ENCODE assay signal across 22 cellular contexts in genomic region chr2:71669628-71670429, GRCh38.
A peak's percentile ranks its signal among the peaks of the same experiment; 100 is the strongest.
DNase-seq lines count a peak whose midpoint lies in the region; ATAC-seq and TF ChIP-seq lines count a peak whose summit lies in the region.
"Had no signal": no experiment of that assay in that cellular context is flagged by ENCODE, and none has a peak within 500 bp of the region (broad histone marks: within the 10 kb centered on the region; RNA-seq: fewer than 3 reads in every experiment).

No MANE protein-coding gene starts in this region.

- intact Hi-C loops in IMR-90 (cut with micrococcal nuclease), result no loop called here
- intact Hi-C loops in sigmoid colon (cut with DNase I), result loop anchor here (5.0 to 10.0 kb wide), 2 partner anchors 53 to 75 kb away; no protein-coding TSS in a partner anchor

- H2AK5ac ChIP-seq in IMR-90 (ENCODE audit: low read depth, low read length), result no peak overlapping the region

- peak overlapping the region; percentile 32 for H2AFZ ChIP-seq in IMR-90 (replicated peaks; ENCODE audit: low read length, poor library complexity)

- TF ChIP-seq RAD21 in IMR-90 (IDR thresholded peaks at IDR 0.05; ENCODE audit: low read length), result no peak

- H3K18ac ChIP-seq in IMR-90 (ENCODE audit: low read depth, low read length), result no peak overlapping the region

- H2AK9ac ChIP-seq in IMR-90 (replicated peaks; ENCODE audit: low read depth, low read length, poor library complexity), result no peak overlapping the region

- in situ Hi-C loops in IMR-90 (cut with MboI; ENCODE audit: low sequenced_read_pairs), result no loop called here

- H3K9me3 ChIP-seq in IMR-90 (ENCODE audit: control insufficient read depth, insufficient read depth, low read length) (no peaks in the 10 kb centered on the region), sigmoid colon (no peaks in the 10 kb centered on the region)
- H3K9me3 ChIP-seq: BLaER1 treated with 17β-estradiol and CSF1 and Interleukin-3, amounts not matched to agents 10 nM and 100 nM had no signal

- CTCF ChIA-PET in IMR-90 (lab: Yijun Ruan, JAX), result no interaction called here

- no peaks in the 10 kb centered on the region for H3K4me1 ChIP-seq in IMR-90 (ENCODE audit: control insufficient read depth, insufficient read depth, low read length)
- peaks cover 0 to 14% (median 9%) of the 10 kb centered on the region in 4 donors for H3K4me1 ChIP-seq in sigmoid colon

- no peak overlapping the region for H4K91ac ChIP-seq in IMR-90 (ENCODE audit: insufficient read depth, low read depth, low read length)

- H3K27ac ChIP-seq in IMR-90 (ENCODE audit: insufficient read depth, low read length) (no peak overlapping the region), sigmoid colon (no peak overlapping the region)
- H3K27ac ChIP-seq: BLaER1 treated with 17β-estradiol and CSF1 and Interleukin-3, amounts not matched to agents 10 nM and 100 nM; epithelial cell of prostate; KMS-11; skin epidermis had no signal

- TF ChIP-seq EP300 in sigmoid colon (IDR thresholded peaks at IDR 0.05), result no peak

- 69% methylated on average over 6 of the region's 8 CpGs; no CpG with 5 or more reads in 1 of the 2 experiments for WGBS in IMR-90 (ENCODE audit: extremely low coverage in 2 of 2, insufficient read length in 1 of 2), 2 experiments
- WGBS in sigmoid colon, 2 donors, result 93 to 94% methylated on average over 8 of the region's 8 CpGs

- H3K9me1 ChIP-seq in IMR-90 (ENCODE audit: insufficient read depth, low read length), result no peaks in the 10 kb centered on the region

- no peak overlapping the region for H4K8ac ChIP-seq in IMR-90 (ENCODE audit: low read depth in 2 of 2, low read length in 2 of 2)

- no peak overlapping the region for H3K4ac ChIP-seq in IMR-90 (ENCODE audit: low read depth, low read length)

- H3K36me3 ChIP-seq in IMR-90 (ENCODE audit: control insufficient read depth, insufficient read depth, low read length) (no peaks in the 10 kb centered on the region), sigmoid colon (peaks cover 0 to 29% (median 7%) of the 10 kb centered on the region in 4 donors)

- TF ChIP-seq POLR2A in IMR-90 (IDR thresholded peaks at IDR 0.05; ENCODE audit: low read depth, low read length), result no peak
- no peak for TF ChIP-seq POLR2A in sigmoid colon (IDR thresholded peaks at IDR 0.05)

- H2BK120ac ChIP-seq in IMR-90 (ENCODE audit: low read depth, low read length), result no peak overlapping the region

- no peak overlapping the region for H3K23ac ChIP-seq in IMR-90 (ENCODE audit: low read depth, low read length)

- ATAC-seq in IMR-90 (ENCODE audit: low read depth) (no peak), left lobe of liver (peak; percentile 79), GM21423 (IDR thresholded peaks at IDR 0.05; ENCODE audit: unreplicated experiment) (no peak)
- ATAC-seq: activated CD8-positive, alpha-beta T cell treated with anti-CD3 and anti-CD28 coated beads for 36 hours; T-helper 17 cell had no signal

- H3K27me3 ChIP-seq in IMR-90 (ENCODE audit: control insufficient read depth, insufficient read depth, low read length) (peaks cover 8% of the 10 kb centered on the region; the same call in 1 of the 2 replicates), sigmoid colon (no peaks in the 10 kb centered on the region)
- H3K27me3 ChIP-seq: BLaER1 treated with 17β-estradiol and CSF1 and Interleukin-3, amounts not matched to agents 10 nM and 100 nM had no signal

- no peak overlapping the region for H3K56ac ChIP-seq in IMR-90 (ENCODE audit: extremely low read depth, insufficient read depth, low read length)

- H3K9ac ChIP-seq in IMR-90 (ENCODE audit: low read depth, low read length), result no peak overlapping the region
- H3K9ac ChIP-seq: BLaER1 treated with 17β-estradiol and CSF1 and Interleukin-3, amounts not matched to agents 10 nM and 100 nM; KMS-11 had no signal

- H3K14ac ChIP-seq in IMR-90 (replicated peaks; ENCODE audit: low read depth, low read length), result no peak overlapping the region

- no peak overlapping the region for H2BK15ac ChIP-seq in IMR-90 (ENCODE audit: low read depth, low read length)

- no peak overlapping the region for H2BK5ac ChIP-seq in IMR-90 (ENCODE audit: low read depth, low read length, poor library complexity, severe bottlenecking)

- H3K4me3 ChIP-seq in IMR-90 (ENCODE audit: insufficient read depth, low read depth, low read length) (no peak overlapping the region), sigmoid colon (no peak overlapping the region)
- H3K4me3 ChIP-seq: BLaER1 treated with 17β-estradiol and CSF1 and Interleukin-3, amounts not matched to agents 10 nM and 100 nM; skin epidermis had no signal

- H3K4me2 ChIP-seq in IMR-90 (ENCODE audit: low read depth, low read length), result no peak overlapping the region
- H3K4me2 ChIP-seq: KMS-11 had no signal

- no peaks in the 10 kb centered on the region for H3K79me1 ChIP-seq in IMR-90 (ENCODE audit: low read depth in 1 of 2, low read length in 2 of 2)

- DNase-seq in GM03348 (ENCODE audit: low spot score), result peak; percentile 2
- DNase-seq in IMR-90, result no peak
- peak; percentile 49 for DNase-seq in left lobe of liver (ENCODE audit: low spot score)
- DNase-seq in sigmoid colon, result peak; percentile 52
- DNase-seq in NCI-H82 (lab: John Stamatoyannopoulos, UW), result no peak
- DNase-seq in HCEC 1CT, result no peak
- DNase-seq: activated CD4-positive, alpha-beta T cell treated with anti-CD3 and anti-CD28 coated beads for 1 hour; activated CD8-positive, alpha-beta T cell treated with anti-CD3 and anti-CD28 coated beads for 36 hours; activated T-cell treated with anti-CD3 and anti-CD28 coated beads, Interleukin-2, amount 50 U/mL, for 1 hour; COR-L47; GDM1; MM.1S; NCI-H1417; NCI-H2081 treated with DMSO at 0.1 percent for 48 hours; NCI-H226; RPMI8226; T-helper 17 cell had no signal

- no peak for TF ChIP-seq CTCF in IMR-90 (conservative IDR thresholded peaks at IDR 0.05; ENCODE audit: low read depth, low read length)
- TF ChIP-seq CTCF in sigmoid colon (IDR thresholded peaks at IDR 0.05), result no peak

- no peak overlapping the region for H4K5ac ChIP-seq in IMR-90 (ENCODE audit: low read depth, low read length)

- H2BK20ac ChIP-seq in IMR-90 (ENCODE audit: low read depth, low read length), result no peak overlapping the region

- BruUV-seq in IMR-90 (replicated peaks; lab: Mats Ljungman, UMichigan), result no TSS peak

- dilution Hi-C loops in IMR-90 (cut with HindIII; ENCODE audit: low sequenced_read_pairs, unreplicated experiment), result no loop called here

- H4K20me1 ChIP-seq in IMR-90 (ENCODE audit: insufficient read depth, low read length), result no peaks in the 10 kb centered on the region

- POLR2A ChIA-PET in IMR-90 (lab: Charles Lee; ENCODE audit: unreplicated experiment), result no interaction called here

TF ChIP-seq in IMR-90, 13 proteins besides CTCF, POLR2A, EP300 and RAD21:
- TF ChIP-seq MXI1 (IDR thresholded peaks at IDR 0.05; ENCODE audit: borderline replicate concordance, low read depth, low read length), result no peak

Comparison
In these comparisons a context has a peak if more than half of its experiments do, and no peak if none do; other contexts are left out.
1. DNase-seq: peak in GM03348 (single experiment), left lobe of liver (single experiment) and sigmoid colon (single experiment); none in IMR-90 (single experiment), NCI-H82 (single experiment) and HCEC 1CT (single experiment).